ENCODE assay signal across 1 cellular context in the genomic region with DNA sequence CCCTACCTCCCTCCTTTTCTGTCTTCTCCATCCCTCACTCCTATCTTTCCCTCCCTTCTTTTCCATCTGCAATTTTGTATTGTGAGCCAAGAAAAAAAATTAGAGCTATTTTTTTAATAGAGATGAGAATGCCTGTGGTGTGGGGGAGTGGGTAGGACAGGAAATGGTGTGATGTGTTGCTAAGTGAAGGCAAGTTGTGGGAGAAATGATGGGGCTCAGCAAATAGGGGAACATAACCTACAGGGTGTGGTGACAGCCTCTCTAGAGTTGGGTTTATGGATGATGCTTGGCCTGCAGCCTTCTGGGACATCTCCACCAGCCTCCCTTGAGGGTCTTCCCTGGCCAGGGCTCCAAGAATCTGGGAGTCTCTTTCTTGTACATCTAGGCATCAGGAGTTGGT.
TF ChIP-seq lines count a peak whose summit lies in the region.

No MANE protein-coding gene starts in this region.

TF ChIP-seq in SK-N-SH treated with all-trans-retinoic acid at 6 μM for 48 hours, 23 proteins besides CTCF, POLR2A, EP300 and RAD21 (continued from another document):
- TF ChIP-seq, protein P1, sequence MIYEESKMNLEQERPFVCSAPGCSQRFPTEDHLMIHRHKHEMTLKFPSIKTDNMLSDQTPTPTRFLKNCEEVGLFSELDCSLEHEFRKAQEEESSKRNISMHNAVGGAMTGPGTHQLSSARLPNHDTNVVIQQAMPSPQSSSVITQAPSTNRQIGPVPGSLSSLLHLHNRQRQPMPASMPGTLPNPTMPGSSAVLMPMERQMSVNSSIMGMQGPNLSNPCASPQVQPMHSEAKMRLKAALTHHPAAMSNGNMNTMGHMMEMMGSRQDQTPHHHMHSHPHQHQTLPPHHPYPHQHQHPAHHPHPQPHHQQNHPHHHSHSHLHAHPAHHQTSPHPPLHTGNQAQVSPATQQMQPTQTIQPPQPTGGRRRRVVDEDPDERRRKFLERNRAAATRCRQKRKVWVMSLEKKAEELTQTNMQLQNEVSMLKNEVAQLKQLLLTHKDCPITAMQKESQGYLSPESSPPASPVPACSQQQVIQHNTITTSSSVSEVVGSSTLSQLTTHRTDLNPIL (CRISPR knock-in tag; IDR thresholded peaks at IDR 0.05; ENCODE audit: low read depth) = no peak
